ENCODE assay signal across 17 cellular contexts in the genomic region with DNA sequence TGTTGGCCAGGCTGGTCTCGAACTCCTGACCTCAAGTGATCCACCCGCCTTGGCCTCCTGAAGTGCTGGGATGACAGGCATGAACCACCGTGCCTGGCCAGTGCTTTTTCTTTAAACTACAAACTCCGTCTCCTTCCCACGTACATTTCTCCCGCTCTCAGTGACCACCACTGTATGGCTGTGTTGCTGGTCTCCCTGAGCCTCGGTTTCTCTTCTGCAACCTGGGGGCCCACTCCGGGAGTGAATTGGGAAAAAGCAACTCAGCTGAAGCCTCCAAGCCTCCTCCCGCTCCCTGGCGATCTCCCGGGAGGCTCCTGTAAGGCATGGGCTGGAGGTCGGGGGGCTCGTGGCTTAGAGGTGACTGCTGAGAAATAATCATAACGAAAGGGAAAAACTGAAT.
"Had no signal": no experiment of that assay in that cellular context is flagged by ENCODE, and none has a peak within 500 bp of the region (broad histone marks: within the 10 kb centered on the region; RNA-seq: fewer than 3 reads in every experiment).

No MANE protein-coding gene starts in this region.

- H3K4me1 Mint-ChIP-seq: endodermal cell, neural crest cell had no signal

- ATAC-seq: left lobe of liver; mucosa of descending colon; naive thymus-derived CD8-positive, alpha-beta T cell had no signal

- H3K27me3 ChIP-seq: hepatocyte, ovary, right atrium auricular region had no signal

- H3K9me3 Mint-ChIP-seq: naive thymus-derived CD8-positive, alpha-beta T cell had no signal

- DNase-seq: effector CD4-positive, alpha-beta T cell; endodermal cell; erythroblast; foreskin melanocyte; mammary epithelial cell; mucosa of descending colon; naive thymus-derived CD8-positive, alpha-beta T cell; small intestine; stimulated activated CD4-positive, alpha-beta T cell treated with anti-CD3 and anti-CD28 coated beads, Interleukin-2, amount 100 ng/mL, for 48 hours; stimulated activated naive CD4-positive, alpha-beta T cell treated with Interleukin-2 at 50 U/mL for 16 hours had no signal

- H3K4me3 Mint-ChIP-seq: endodermal cell; naive thymus-derived CD8-positive, alpha-beta T cell; neural crest cell had no signal

- H3K4me3 ChIP-seq: coronary artery, hepatocyte, mucosa of descending colon, ovary, right atrium auricular region, tibial artery had no signal

- H3K27ac Mint-ChIP-seq: endodermal cell; naive thymus-derived CD8-positive, alpha-beta T cell had no signal

- H3K27ac ChIP-seq: coronary artery, hepatocyte, ovary, right atrium auricular region, tibial artery had no signal

- H3K36me3 Mint-ChIP-seq: naive thymus-derived CD8-positive, alpha-beta T cell had no signal

- H3K36me3 ChIP-seq: ovary, right atrium auricular region, tibial artery had no signal

- H3K9me3 ChIP-seq: mucosa of descending colon, ovary had no signal
